9 cellular contexts compared by ENCODE assay signal in the genomic region with DNA sequence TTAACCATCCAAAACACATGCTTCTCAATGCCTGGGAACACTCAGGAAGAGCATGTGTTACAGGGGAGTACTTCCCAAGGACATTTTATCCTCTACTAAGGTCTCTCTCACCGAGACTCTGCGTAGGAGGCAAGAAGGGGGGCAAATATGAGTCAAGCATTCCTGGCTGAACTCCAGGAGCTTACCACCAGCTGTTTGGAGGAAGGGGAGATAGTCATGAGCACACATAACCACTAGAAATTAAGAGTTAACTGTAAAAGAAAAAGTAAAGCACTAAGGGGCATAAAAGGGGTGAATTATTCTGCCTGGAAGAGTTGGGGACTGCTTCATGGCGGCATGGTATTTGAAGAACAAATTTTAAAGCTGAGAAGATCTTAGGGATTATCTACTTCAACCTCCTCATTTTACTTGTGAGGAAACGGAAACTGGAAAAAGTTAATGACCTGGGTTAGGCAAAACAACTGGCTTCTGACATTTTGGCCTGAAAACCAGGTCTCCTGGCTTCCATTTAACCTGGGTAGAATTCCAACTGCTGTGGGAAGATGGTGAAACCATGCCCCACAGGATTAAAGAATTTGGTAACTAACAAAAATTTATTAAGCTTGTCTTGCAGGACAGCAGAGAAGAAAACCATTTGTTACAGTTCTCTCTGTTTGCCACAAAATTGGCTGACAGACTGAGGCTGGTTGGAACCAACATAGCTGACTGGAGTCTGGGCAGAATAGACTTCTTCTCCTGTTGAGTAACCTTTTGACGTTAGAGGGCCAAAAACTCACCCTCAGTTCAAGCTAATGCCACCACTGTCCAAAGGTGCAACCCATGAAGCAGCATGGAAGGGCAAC.
DNase-seq lines count a peak whose midpoint lies in the region; ATAC-seq, FAIRE-seq and TF ChIP-seq lines count a peak whose summit lies in the region.
"Had no signal": no experiment of that assay in that cellular context is flagged by ENCODE, and none has a peak within 500 bp of the region (broad histone marks: within the 10 kb centered on the region; RNA-seq: fewer than 3 reads in every experiment).

No MANE protein-coding gene starts in this region.

- no peaks in the 10 kb centered on the region for H3K27me3 ChIP-seq in skeletal muscle satellite cell (ENCODE audit: control insufficient read depth, insufficient read depth, low read length)

- H3K4me2 ChIP-seq in skeletal muscle satellite cell (ENCODE audit: low read length), result peak overlapping the region; percentile 66

- intact Hi-C loops in Right ventricle myocardium superior (cut with DNase I), result no loop called here

- ATAC-seq in Right ventricle myocardium superior (ENCODE audit: poor library complexity), result peak; percentile 84
- no peak for ATAC-seq in HG03378 (IDR thresholded peaks at IDR 0.05; ENCODE audit: unreplicated experiment)

- TF ChIP-seq POLR2A in GM12891 (IDR thresholded peaks at IDR 0.05; ENCODE audit: low read depth, low read length), result no peak

- no peak overlapping the region for H3K4me3 ChIP-seq in skeletal muscle satellite cell (ENCODE audit: low read length)

- no peak for FAIRE-seq in GM12891 (lab: Jason Lieb, UNC)

- no peak overlapping the region for H3K9ac ChIP-seq in skeletal muscle satellite cell (ENCODE audit: low read depth, low read length)

- peaks cover 22% of the 10 kb centered on the region for H3K4me1 ChIP-seq in skeletal muscle satellite cell (ENCODE audit: control insufficient read depth, insufficient read depth, low read length)

- peaks cover 3% of the 10 kb centered on the region for H3K36me3 ChIP-seq in skeletal muscle satellite cell (ENCODE audit: insufficient read depth, low read length)

- DNase-seq in HK-2 (ENCODE audit: unreplicated experiment) (peak; percentile 65), T1000 (lab: John Stamatoyannopoulos, UW) (peak; percentile 43), Right ventricle myocardium superior (peak; percentile 54), GM12891 (ENCODE audit: insufficient read length, low spot score) (no peak), germinal center (ENCODE audit: low spot score) (no peak)
- no peak for DNase-seq in stimulated activated CD4-positive, alpha-beta T cell treated with anti-CD3 and anti-CD28 coated beads, Interleukin-4, amount 100 ng/mL, for 1 hour
- DNase-seq: NCI-H2081 treated with DMSO at 0.1 percent for 48 hours had no signal

- no peaks in the 10 kb centered on the region for H3K9me3 ChIP-seq in skeletal muscle satellite cell (replicated peaks; ENCODE audit: low read length)

TF ChIP-seq in GM12891, 5 proteins besides CTCF, POLR2A, EP300 and RAD21:
- TF ChIP-seq PAX5 (IDR thresholded peaks at IDR 0.05; ENCODE audit: insufficient read depth, low read length, severe bottlenecking) (no peak), POLR2AphosphoS5 (IDR thresholded peaks at IDR 0.05; ENCODE audit: low read depth, low read length) (no peak), SPI1 (IDR thresholded peaks at IDR 0.05; ENCODE audit: low read depth, low read length) (no peak), TAF1 (IDR thresholded peaks at IDR 0.05; ENCODE audit: low read depth, low read length) (no peak), POU2F2 (IDR thresholded peaks at IDR 0.05; ENCODE audit: low read depth, low read length) (no peak)
TF ChIP-seq in GM12891: peak in this region for 0.

Comparison
In these comparisons a context has a peak if more than half of its experiments do, and no peak if none do; other contexts are left out.
1. DNase-seq: peak in HK-2 (single experiment), T1000 (single experiment) and Right ventricle myocardium superior (single experiment); none in GM12891 (single experiment), germinal center (single experiment) and stimulated activated CD4-positive, alpha-beta T cell treated with anti-CD3 and anti-CD28 coated beads, Interleukin-4, amount 100 ng/mL, for 1 hour (single experiment).